ENCODE assay signal across 1 cellular context in the genomic region with DNA sequence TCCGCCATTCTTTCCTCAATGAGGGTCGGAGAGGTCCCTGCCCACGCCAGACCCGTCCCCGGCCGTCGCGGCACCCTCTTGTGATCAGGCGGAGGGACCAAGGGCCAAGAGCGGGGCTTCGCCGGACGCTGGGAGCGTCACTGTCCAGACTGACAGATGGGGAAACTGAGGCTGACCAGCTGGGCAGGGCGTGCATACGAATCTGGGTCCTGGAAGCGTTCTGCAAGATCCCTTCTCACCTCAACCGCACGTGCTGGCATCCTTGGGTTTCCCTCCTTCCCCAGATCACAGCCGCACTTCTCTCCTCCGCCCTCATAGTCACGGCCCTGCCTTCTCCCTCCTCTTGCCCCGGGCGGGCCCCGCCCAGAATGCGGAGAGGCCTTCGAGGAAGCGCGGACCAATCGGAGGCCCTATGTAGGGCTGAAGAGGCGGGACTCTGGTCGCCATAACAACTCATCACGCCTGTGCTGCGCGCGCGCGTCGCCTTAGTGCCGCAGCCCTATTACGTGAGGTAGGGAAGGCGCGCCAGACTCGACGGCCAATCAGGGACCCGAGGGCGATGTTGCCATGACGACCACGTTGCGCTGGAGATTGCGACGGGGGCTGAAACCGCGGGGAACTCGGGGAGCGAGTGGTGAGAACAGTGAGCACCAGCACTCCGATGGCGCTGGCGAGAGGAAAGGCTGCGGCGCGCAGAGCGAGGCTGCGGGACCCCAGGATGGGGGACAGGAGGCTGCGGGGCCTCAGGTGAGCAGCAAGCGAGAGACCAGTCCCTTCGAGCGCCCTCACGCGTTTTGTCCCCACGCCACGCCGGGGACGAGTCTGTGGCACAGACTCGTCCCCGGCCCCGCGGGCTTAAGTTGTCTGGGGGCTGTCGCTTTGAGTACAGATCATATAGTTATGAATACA.
TF ChIP-seq lines count a peak whose summit lies in the region.

No MANE protein-coding gene starts in this region.

TF ChIP-seq in GM12878, 131 proteins besides CTCF, POLR2A, EP300 and RAD21 (continues in another document):
- TF ChIP-seq TAF1 (IDR thresholded peaks at IDR 0.05; ENCODE audit: borderline replicate concordance, low read depth, low read length) (peak; percentile 86; the same call in 1 of the 2 replicates), TCF7 (IDR thresholded peaks at IDR 0.05; ENCODE audit: borderline replicate concordance) (no peak), SMARCA5 (IDR thresholded peaks at IDR 0.05) (no peak; the same call in 1 of the 2 replicates), ZNF622 (IDR thresholded peaks at IDR 0.05) (no peak), MTA2 (IDR thresholded peaks at IDR 0.05; ENCODE audit: low read depth) (no peak), ZSCAN29 (IDR thresholded peaks at IDR 0.05) (no peak), CBFB (IDR thresholded peaks at IDR 0.05; ENCODE audit: low read depth) (no peak; the same call in 1 of the 2 replicates), ETV6 (conservative IDR thresholded peaks at IDR 0.05 in 1 of 2, IDR thresholded peaks at IDR 0.05 in 1 of 2; ENCODE audit: borderline replicate concordance in 1 of 2, low read depth in 1 of 2) (no peak), RUNX3 (IDR thresholded peaks at IDR 0.05; ENCODE audit: low read length) (peak; percentile 62), RFX5 (IDR thresholded peaks at IDR 0.05; ENCODE audit: low read depth, low read length) (peak; percentile 98), RAD51 (IDR thresholded peaks at IDR 0.05) (no peak), BACH1 (IDR thresholded peaks at IDR 0.05; ENCODE audit: borderline replicate concordance) (peak; percentile 68; the same call in 1 of the 2 replicates), ZNF274 (IDR thresholded peaks at IDR 0.05; ENCODE audit: insufficient read depth, insufficient read length) (no peak), SIX5 (IDR thresholded peaks at IDR 0.05; ENCODE audit: low read depth, low read length, severe bottlenecking) (peak; percentile 17), PAX5 (IDR thresholded peaks at IDR 0.05; ENCODE audit: borderline replicate concordance, low read depth, low read length) (peak; percentile 51; the same call in 1 of the 2 replicates), MEF2B (IDR thresholded peaks at IDR 0.05; ENCODE audit: partially characterized antibody, poor library complexity, severe bottlenecking) (peak; percentile 91), SMAD5 (IDR thresholded peaks at IDR 0.05; ENCODE audit: low read depth) (0 out of 2 replicates have a peak, but pooled peaks have one; percentile 37), WRNIP1 (IDR thresholded peaks at IDR 0.05; ENCODE audit: borderline replicate concordance, low read depth, low read length) (no peak), PML (IDR thresholded peaks at IDR 0.05; ENCODE audit: low read length) (no peak), EZH2 (IDR thresholded peaks at IDR 0.05; ENCODE audit: borderline replicate concordance, control insufficient read depth, low read depth, low read length) (no peak), POU2F2 (IDR thresholded peaks at IDR 0.05; ENCODE audit: borderline replicate concordance, low read depth, low read length) (peak; percentile 35; the same call in 1 of the 3 replicates), ZNF217 (IDR thresholded peaks at IDR 0.05) (no peak), BCL11A (IDR thresholded peaks at IDR 0.05; ENCODE audit: low read depth, low read length) (no peak), YBX1 (IDR thresholded peaks at IDR 0.05) (no peak), STAT3 (IDR thresholded peaks at IDR 0.05; ENCODE audit: low read depth, low read length) (no peak), SMAD1 (IDR thresholded peaks at IDR 0.05; ENCODE audit: low read depth, partially characterized antibody) (no peak), CBX5 (IDR thresholded peaks at IDR 0.05; ENCODE audit: low read depth) (no peak), JUNB (IDR thresholded peaks at IDR 0.05) (no peak), GATAD2B (conservative IDR thresholded peaks at IDR 0.05; ENCODE audit: low read depth) (no peak; the same call in 1 of the 2 replicates), SUZ12 (IDR thresholded peaks at IDR 0.05; ENCODE audit: unreplicated experiment) (no peak), SREBF2 (IDR thresholded peaks at IDR 0.05; ENCODE audit: low read length) (peak; percentile 77), NR2C2 (IDR thresholded peaks at IDR 0.05; ENCODE audit: borderline replicate concordance, control insufficient read depth, insufficient read length, low read depth) (no peak), HDAC2 (IDR thresholded peaks at IDR 0.05) (no peak)
- TF ChIP-seq, protein P1, sequence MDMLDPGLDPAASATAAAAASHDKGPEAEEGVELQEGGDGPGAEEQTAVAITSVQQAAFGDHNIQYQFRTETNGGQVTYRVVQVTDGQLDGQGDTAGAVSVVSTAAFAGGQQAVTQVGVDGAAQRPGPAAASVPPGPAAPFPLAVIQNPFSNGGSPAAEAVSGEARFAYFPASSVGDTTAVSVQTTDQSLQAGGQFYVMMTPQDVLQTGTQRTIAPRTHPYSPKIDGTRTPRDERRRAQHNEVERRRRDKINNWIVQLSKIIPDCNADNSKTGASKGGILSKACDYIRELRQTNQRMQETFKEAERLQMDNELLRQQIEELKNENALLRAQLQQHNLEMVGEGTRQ (IDR thresholded peaks at IDR 0.05; ENCODE audit: borderline replicate concordance, low read depth, low read length), result no peak
- TF ChIP-seq, protein P2, sequence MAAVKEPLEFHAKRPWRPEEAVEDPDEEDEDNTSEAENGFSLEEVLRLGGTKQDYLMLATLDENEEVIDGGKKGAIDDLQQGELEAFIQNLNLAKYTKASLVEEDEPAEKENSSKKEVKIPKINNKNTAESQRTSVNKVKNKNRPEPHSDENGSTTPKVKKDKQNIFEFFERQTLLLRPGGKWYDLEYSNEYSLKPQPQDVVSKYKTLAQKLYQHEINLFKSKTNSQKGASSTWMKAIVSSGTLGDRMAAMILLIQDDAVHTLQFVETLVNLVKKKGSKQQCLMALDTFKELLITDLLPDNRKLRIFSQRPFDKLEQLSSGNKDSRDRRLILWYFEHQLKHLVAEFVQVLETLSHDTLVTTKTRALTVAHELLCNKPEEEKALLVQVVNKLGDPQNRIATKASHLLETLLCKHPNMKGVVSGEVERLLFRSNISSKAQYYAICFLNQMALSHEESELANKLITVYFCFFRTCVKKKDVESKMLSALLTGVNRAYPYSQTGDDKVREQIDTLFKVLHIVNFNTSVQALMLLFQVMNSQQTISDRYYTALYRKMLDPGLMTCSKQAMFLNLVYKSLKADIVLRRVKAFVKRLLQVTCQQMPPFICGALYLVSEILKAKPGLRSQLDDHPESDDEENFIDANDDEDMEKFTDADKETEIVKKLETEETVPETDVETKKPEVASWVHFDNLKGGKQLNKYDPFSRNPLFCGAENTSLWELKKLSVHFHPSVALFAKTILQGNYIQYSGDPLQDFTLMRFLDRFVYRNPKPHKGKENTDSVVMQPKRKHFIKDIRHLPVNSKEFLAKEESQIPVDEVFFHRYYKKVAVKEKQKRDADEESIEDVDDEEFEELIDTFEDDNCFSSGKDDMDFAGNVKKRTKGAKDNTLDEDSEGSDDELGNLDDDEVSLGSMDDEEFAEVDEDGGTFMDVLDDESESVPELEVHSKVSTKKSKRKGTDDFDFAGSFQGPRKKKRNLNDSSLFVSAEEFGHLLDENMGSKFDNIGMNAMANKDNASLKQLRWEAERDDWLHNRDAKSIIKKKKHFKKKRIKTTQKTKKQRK (IDR thresholded peaks at IDR 0.05; ENCODE audit: low read depth, low read length), result no peak
- TF ChIP-seq, protein P3, sequence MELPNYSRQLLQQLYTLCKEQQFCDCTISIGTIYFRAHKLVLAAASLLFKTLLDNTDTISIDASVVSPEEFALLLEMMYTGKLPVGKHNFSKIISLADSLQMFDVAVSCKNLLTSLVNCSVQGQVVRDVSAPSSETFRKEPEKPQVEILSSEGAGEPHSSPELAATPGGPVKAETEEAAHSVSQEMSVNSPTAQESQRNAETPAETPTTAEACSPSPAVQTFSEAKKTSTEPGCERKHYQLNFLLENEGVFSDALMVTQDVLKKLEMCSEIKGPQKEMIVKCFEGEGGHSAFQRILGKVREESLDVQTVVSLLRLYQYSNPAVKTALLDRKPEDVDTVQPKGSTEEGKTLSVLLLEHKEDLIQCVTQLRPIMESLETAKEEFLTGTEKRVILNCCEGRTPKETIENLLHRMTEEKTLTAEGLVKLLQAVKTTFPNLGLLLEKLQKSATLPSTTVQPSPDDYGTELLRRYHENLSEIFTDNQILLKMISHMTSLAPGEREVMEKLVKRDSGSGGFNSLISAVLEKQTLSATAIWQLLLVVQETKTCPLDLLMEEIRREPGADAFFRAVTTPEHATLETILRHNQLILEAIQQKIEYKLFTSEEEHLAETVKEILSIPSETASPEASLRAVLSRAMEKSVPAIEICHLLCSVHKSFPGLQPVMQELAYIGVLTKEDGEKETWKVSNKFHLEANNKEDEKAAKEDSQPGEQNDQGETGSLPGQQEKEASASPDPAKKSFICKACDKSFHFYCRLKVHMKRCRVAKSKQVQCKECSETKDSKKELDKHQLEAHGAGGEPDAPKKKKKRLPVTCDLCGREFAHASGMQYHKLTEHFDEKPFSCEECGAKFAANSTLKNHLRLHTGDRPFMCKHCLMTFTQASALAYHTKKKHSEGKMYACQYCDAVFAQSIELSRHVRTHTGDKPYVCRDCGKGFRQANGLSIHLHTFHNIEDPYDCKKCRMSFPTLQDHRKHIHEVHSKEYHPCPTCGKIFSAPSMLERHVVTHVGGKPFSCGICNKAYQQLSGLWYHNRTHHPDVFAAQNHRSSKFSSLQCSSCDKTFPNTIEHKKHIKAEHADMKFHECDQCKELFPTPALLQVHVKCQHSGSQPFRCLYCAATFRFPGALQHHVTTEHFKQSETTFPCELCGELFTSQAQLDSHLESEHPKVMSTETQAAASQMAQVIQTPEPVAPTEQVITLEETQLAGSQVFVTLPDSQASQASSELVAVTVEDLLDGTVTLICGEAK (IDR thresholded peaks at IDR 0.05; ENCODE audit: borderline replicate concordance), result peak; percentile 84
- TF ChIP-seq, protein P4, sequence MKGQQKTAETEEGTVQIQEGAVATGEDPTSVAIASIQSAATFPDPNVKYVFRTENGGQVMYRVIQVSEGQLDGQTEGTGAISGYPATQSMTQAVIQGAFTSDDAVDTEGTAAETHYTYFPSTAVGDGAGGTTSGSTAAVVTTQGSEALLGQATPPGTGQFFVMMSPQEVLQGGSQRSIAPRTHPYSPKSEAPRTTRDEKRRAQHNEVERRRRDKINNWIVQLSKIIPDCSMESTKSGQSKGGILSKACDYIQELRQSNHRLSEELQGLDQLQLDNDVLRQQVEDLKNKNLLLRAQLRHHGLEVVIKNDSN (IDR thresholded peaks at IDR 0.05; ENCODE audit: borderline replicate concordance, extremely low read length, insufficient read depth, low read depth, low read length), result no peak
- TF ChIP-seq, protein P5, sequence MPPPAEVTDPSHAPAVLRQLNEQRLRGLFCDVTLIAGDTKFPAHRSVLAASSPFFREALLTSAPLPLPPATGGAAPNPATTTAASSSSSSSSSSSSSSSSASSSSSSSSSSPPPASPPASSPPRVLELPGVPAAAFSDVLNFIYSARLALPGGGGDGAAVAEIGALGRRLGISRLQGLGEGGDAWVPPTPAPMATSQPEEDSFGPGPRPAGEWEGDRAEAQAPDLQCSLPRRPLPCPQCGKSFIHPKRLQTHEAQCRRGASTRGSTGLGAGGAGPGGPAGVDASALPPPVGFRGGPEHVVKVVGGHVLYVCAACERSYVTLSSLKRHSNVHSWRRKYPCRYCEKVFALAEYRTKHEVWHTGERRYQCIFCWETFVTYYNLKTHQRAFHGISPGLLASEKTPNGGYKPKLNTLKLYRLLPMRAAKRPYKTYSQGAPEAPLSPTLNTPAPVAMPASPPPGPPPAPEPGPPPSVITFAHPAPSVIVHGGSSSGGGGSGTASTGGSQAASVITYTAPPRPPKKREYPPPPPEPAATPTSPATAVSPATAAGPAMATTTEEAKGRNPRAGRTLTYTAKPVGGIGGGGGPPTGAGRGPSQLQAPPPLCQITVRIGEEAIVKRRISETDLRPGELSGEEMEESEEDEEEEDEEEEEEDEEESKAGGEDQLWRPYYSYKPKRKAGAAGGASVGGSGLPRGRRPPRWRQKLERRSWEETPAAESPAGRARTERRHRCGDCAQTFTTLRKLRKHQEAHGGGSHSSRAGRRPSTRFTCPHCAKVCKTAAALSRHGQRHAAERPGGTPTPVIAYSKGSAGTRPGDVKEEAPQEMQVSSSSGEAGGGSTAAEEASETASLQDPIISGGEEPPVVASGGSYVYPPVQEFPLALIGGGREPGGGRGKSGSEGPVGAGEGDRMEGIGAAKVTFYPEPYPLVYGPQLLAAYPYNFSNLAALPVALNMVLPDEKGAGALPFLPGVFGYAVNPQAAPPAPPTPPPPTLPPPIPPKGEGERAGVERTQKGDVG (CRISPR knock-in tag; IDR thresholded peaks at IDR 0.05), result no peak
- TF ChIP-seq, protein P6, sequence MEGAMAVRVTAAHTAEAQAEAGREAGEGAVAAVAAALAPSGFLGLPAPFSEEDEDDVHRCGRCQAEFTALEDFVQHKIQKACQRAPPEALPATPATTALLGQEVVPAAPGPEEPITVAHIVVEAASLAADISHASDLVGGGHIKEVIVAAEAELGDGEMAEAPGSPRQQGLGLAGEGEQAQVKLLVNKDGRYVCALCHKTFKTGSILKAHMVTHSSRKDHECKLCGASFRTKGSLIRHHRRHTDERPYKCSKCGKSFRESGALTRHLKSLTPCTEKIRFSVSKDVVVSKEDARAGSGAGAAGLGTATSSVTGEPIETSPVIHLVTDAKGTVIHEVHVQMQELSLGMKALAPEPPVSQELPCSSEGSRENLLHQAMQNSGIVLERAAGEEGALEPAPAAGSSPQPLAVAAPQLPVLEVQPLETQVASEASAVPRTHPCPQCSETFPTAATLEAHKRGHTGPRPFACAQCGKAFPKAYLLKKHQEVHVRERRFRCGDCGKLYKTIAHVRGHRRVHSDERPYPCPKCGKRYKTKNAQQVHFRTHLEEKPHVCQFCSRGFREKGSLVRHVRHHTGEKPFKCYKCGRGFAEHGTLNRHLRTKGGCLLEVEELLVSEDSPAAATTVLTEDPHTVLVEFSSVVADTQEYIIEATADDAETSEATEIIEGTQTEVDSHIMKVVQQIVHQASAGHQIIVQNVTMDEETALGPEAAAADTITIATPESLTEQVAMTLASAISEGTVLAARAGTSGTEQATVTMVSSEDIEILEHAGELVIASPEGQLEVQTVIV (IDR thresholded peaks at IDR 0.05; ENCODE audit: borderline replicate concordance, partially characterized antibody), result peak; percentile 97
- TF ChIP-seq, protein P7, sequence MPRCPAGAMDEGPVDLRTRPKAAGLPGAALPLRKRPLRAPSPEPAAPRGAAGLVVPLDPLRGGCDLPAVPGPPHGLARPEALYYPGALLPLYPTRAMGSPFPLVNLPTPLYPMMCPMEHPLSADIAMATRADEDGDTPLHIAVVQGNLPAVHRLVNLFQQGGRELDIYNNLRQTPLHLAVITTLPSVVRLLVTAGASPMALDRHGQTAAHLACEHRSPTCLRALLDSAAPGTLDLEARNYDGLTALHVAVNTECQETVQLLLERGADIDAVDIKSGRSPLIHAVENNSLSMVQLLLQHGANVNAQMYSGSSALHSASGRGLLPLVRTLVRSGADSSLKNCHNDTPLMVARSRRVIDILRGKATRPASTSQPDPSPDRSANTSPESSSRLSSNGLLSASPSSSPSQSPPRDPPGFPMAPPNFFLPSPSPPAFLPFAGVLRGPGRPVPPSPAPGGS (IDR thresholded peaks at IDR 0.05; ENCODE audit: borderline replicate concordance, insufficient read depth, low read depth, low read length, poor library complexity, severe bottlenecking), result no peak
